In the genomic region with DNA sequence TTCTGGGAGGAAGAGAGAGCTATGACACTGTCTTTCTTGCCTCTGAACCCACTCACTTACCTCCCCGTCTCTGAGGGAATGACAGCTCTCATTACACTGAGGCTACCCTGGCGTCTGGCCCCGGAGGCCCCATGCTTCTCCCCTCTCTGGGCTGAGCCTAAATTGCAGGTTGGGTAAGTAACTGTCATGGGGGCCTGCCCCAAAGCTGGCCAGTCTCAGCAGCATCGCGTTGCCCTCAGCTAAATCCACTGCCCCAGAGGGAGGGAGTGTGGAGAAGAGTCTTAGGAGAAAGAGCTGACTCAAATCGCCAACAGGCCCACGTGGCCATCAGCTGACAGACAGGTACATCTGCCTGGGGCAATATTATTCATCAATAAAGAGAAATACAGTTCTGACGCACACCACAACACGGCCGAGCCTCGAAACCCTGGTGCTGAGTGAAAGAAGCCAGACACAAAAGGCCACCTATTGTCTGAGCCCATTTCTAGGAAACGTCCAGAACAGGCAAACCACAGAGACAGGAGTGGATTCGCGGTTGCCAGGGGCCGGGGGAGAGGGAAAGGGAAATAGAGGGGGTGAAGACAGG, we compare ENCODE assay signal across 20 cellular contexts.
DNase-seq lines count a peak whose midpoint lies in the region; ATAC-seq and TF ChIP-seq lines count a peak whose summit lies in the region.
"Had no signal": no experiment of that assay in that cellular context is flagged by ENCODE, and none has a peak within 500 bp of the region (broad histone marks: within the 10 kb centered on the region; RNA-seq: fewer than 3 reads in every experiment).

No MANE protein-coding gene starts in this region.

- CTCF ChIA-PET in OCI-LY7 (lab: Charles Lee; ENCODE audit: unreplicated experiment), result no interaction called here

- no peaks in the 10 kb centered on the region for H3K36me3 ChIP-seq in OCI-LY7 (ENCODE audit: insufficient read depth, low read length)
- H3K36me3 ChIP-seq: colonic mucosa had no signal

- no peak overlapping the region for H3K4me3 ChIP-seq in epithelial cell of esophagus (ENCODE audit: low read length)
- no peak overlapping the region for H3K4me3 ChIP-seq in OCI-LY7 (ENCODE audit: low read depth, low read length, poor library complexity, severe bottlenecking)
- H3K4me3 ChIP-seq: body of pancreas, colonic mucosa had no signal

- no peak overlapping the region for H2AFZ ChIP-seq in OCI-LY7 (ENCODE audit: low read length)

- H3K27ac ChIP-seq in OCI-LY7 (ENCODE audit: low read depth, low read length, poor library complexity, severe bottlenecking), result no peak overlapping the region
- H3K27ac ChIP-seq: body of pancreas, colonic mucosa had no signal

- DNase-seq in activated naive CD4-positive, alpha-beta T cell treated with anti-CD3 and anti-CD28 coated beads, Interleukin-2, amount 50 U/mL, for 72 hours (ENCODE audit: low spot score in 2 of 2), result no peak
- DNase-seq in activated naive CD4-positive, alpha-beta T cell treated with Interleukin-2 at 50 U/mL for 16 hours, result no peak
- DNase-seq in OCI-M1 (lab: John Stamatoyannopoulos, UW) (peak; percentile 37), epithelial cell of esophagus (ENCODE audit: low read depth) (peak; percentile 76), OCI-LY7 (ENCODE audit: low spot score) (no peak), NCI-H1105 treated with DMSO at 0.1 percent for 48 hours (lab: John Stamatoyannopoulos, UW) (no peak), SHP77 treated with DMSO at 0.1 percent for 48 hours (lab: John Stamatoyannopoulos, UW) (no peak)
- peak; percentile 34 for DNase-seq in stimulated activated CD8-positive, alpha-beta memory T cell treated with anti-CD3 and anti-CD28 coated beads, Interleukin-4, amount 100 ng/mL, for 48 hours
- DNase-seq: ACHN; activated CD4-positive, alpha-beta T cell treated with anti-CD3 and anti-CD28 coated beads, Interleukin-2, amount 50 U/mL, for 1 hour; colonic mucosa; H7; hypothalamus; kidney glomerular epithelial cell; naive thymus-derived CD4-positive, alpha-beta T cell; NCI-H1436 treated with DMSO at 0.1 percent for 48 hours; stimulated activated CD4-positive, alpha-beta T cell treated with anti-CD3 and anti-CD28 coated beads, Interleukin-4, amount 100 ng/mL, for 1 hour; T-cell had no signal

- ATAC-seq in activated naive CD4-positive, alpha-beta T cell treated with anti-CD3 and anti-CD28 coated beads, Interleukin-2, amount 50 U/mL, for 72 hours, result peak; percentile 23 to 54
- ATAC-seq: body of pancreas; naive thymus-derived CD4-positive, alpha-beta T cell; T-cell had no signal

- H3K36me3 Mint-ChIP-seq in activated naive CD4-positive, alpha-beta T cell treated with anti-CD3 and anti-CD28 coated beads, Interleukin-2, amount 50 U/mL, for 72 hours, result no peaks in the 10 kb centered on the region
- H3K36me3 Mint-ChIP-seq: activated naive CD8-positive, alpha-beta T cell; T-cell had no signal

- H3K79me2 ChIP-seq in OCI-LY7 (ENCODE audit: insufficient read depth, low read depth, low read length), result no peaks in the 10 kb centered on the region

- H3K9me3 ChIP-seq in OCI-LY7 (ENCODE audit: low read length), result no peaks in the 10 kb centered on the region
- H3K9me3 ChIP-seq: body of pancreas, colonic mucosa had no signal

- TF ChIP-seq CTCF in epithelial cell of esophagus (IDR thresholded peaks at IDR 0.05; ENCODE audit: insufficient read depth, low read depth, low read length, missing control alignments) (no peak), OCI-LY7 (conservative IDR thresholded peaks at IDR 0.05; ENCODE audit: low read length) (no peak)

- no peaks in the 10 kb centered on the region for H3K9me2 ChIP-seq in OCI-LY7 (ENCODE audit: insufficient read depth, low read length)

- no TSS peak for BruUV-seq in OCI-LY7 (replicated peaks; lab: Mats Ljungman, UMichigan)

- intact Hi-C loops in OCI-LY7 (cut with micrococcal nuclease; ENCODE audit: unreplicated experiment), result no loop called here

- peaks cover 4 to 5% of the 10 kb centered on the region in 2 donors for H3K9me3 Mint-ChIP-seq in activated naive CD4-positive, alpha-beta T cell treated with anti-CD3 and anti-CD28 coated beads, Interleukin-2, amount 50 U/mL, for 72 hours

- POLR2A ChIA-PET in OCI-LY7 (lab: Charles Lee), result no interaction called here

- no peak overlapping the region for H3K4me2 ChIP-seq in OCI-LY7 (ENCODE audit: low read length)

- no peaks in the 10 kb centered on the region for H3K4me1 ChIP-seq in OCI-LY7 (ENCODE audit: insufficient read depth, low read length, poor library complexity, severe bottlenecking)
- H3K4me1 ChIP-seq: body of pancreas, colonic mucosa had no signal

- peak overlapping the region in 1 of 2 donors; percentile 25 for H3K27ac Mint-ChIP-seq in activated naive CD4-positive, alpha-beta T cell treated with anti-CD3 and anti-CD28 coated beads, Interleukin-2, amount 50 U/mL, for 72 hours
- H3K27ac Mint-ChIP-seq: activated naive CD8-positive, alpha-beta T cell; naive thymus-derived CD4-positive, alpha-beta T cell; T-cell had no signal

- no peaks in the 10 kb centered on the region for H4K20me1 ChIP-seq in OCI-LY7 (ENCODE audit: insufficient read depth, low read length)

Comparison
In these comparisons a context has a peak if more than half of its experiments do, and no peak if none do; other contexts are left out.
1. DNase-seq: peak in OCI-M1 (single experiment), epithelial cell of esophagus (single experiment) and stimulated activated CD8-positive, alpha-beta memory T cell treated with anti-CD3 and anti-CD28 coated beads, Interleukin-4, amount 100 ng/mL, for 48 hours (single experiment); none in activated naive CD4-positive, alpha-beta T cell treated with anti-CD3 and anti-CD28 coated beads, Interleukin-2, amount 50 U/mL, for 72 hours (0 of 2), activated naive CD4-positive, alpha-beta T cell treated with Interleukin-2 at 50 U/mL for 16 hours (single experiment), OCI-LY7 (single experiment), NCI-H1105 treated with DMSO at 0.1 percent for 48 hours (single experiment) and SHP77 treated with DMSO at 0.1 percent for 48 hours (single experiment).